In genomic region chr22:48975886-48976285, GRCh38 we compare ENCODE assay signal across 20 cellular contexts.
DNase-seq lines count a peak whose midpoint lies in the region; ATAC-seq lines count a peak whose summit lies in the region.
"Had no signal": no experiment of that assay in that cellular context is flagged by ENCODE, and none has a peak within 500 bp of the region (broad histone marks: within the 10 kb centered on the region; RNA-seq: fewer than 3 reads in every experiment).

No MANE protein-coding gene starts in this region.

- H4K20me1 ChIP-seq in BLaER1 treated with 17β-estradiol and CSF1 and Interleukin-3, amounts not matched to agents 10 nM and 100 nM: peaks cover 0 to 6% (median 0%) of the 10 kb centered on the region in 11 experiments; a peak in 2 of 22 replicates

- peak; percentile 7 for DNase-seq in NCI-H1105 (lab: John Stamatoyannopoulos, UW)
- no peak for DNase-seq in NCI-H1105 treated with DMSO at 0.1 percent for 48 hours (lab: John Stamatoyannopoulos, UW)
- DNase-seq in SK-N-MC (ENCODE audit: low read depth, low spot score): peak; percentile 60
- DNase-seq in GM19240 (ENCODE audit: insufficient read length, low spot score): no peak
- DNase-seq: ACHN; AML-193; BE2C; Caco-2; CD4-positive, CD25-positive, alpha-beta regulatory T cell; CD8-positive, alpha-beta T cell; DMS153; DND-41; H9 had no signal

- no peaks in the 10 kb centered on the region for H3K36me3 ChIP-seq in BLaER1 treated with 17β-estradiol and CSF1 and Interleukin-3, amounts not matched to agents 10 nM and 100 nM
- no peaks in the 10 kb centered on the region for H3K36me3 ChIP-seq in SK-N-MC (ENCODE audit: insufficient read depth, low read length)
- H3K36me3 ChIP-seq: BE2C had no signal

- H3K27ac ChIP-seq in BLaER1 treated with 17β-estradiol and CSF1 and Interleukin-3, amounts not matched to agents 10 nM and 100 nM: no peak overlapping the region
- H3K27ac ChIP-seq in SK-N-MC: peak overlapping the region; percentile 79
- H3K27ac ChIP-seq: 22Rv1, C4-2B had no signal

- peaks cover 0 to 12% (median 5%) of the 10 kb centered on the region in 11 experiments; a peak in 13 of 22 replicates for H3K9me3 ChIP-seq in BLaER1 treated with 17β-estradiol and CSF1 and Interleukin-3, amounts not matched to agents 10 nM and 100 nM (replicated peaks in 1 of 11)
- H3K9me3 ChIP-seq in SK-N-MC (ENCODE audit: low read depth, low read length): no peaks in the 10 kb centered on the region
- H3K9me3 ChIP-seq: BE2C, Caco-2 had no signal

- H3K27me3 ChIP-seq in BLaER1 treated with 17β-estradiol and CSF1 and Interleukin-3, amounts not matched to agents 10 nM and 100 nM: no peaks in the 10 kb centered on the region
- H3K27me3 ChIP-seq: BE2C had no signal

- peaks cover 20 to 37% (median 32%) of the 10 kb centered on the region in 10 experiments for H3K4me1 ChIP-seq in BLaER1 treated with 17β-estradiol and CSF1 and Interleukin-3, amounts not matched to agents 10 nM and 100 nM
- H3K4me1 ChIP-seq: BE2C, Caco-2 had no signal

- ATAC-seq in GM18519 (IDR thresholded peaks at IDR 0.05; ENCODE audit: low FRiP score, unreplicated experiment): no peak
- ATAC-seq in HG03097 (IDR thresholded peaks at IDR 0.05; ENCODE audit: low FRiP score, unreplicated experiment): no peak
- ATAC-seq: CD8-positive, alpha-beta T cell; HCT116 had no signal

- H3K9ac ChIP-seq in BLaER1 treated with 17β-estradiol and CSF1 and Interleukin-3, amounts not matched to agents 10 nM and 100 nM: no peak overlapping the region
- no peak overlapping the region for H3K9ac ChIP-seq in SK-N-MC (ENCODE audit: insufficient read length)

- no peak overlapping the region for H3K4me3 ChIP-seq in BLaER1 treated with 17β-estradiol and CSF1 and Interleukin-3, amounts not matched to agents 10 nM and 100 nM
- H3K4me3 ChIP-seq in SK-N-MC: no peak overlapping the region
- H3K4me3 ChIP-seq: GM23338 had no signal

- H3K4me2 ChIP-seq in BLaER1 treated with 17β-estradiol and CSF1 and Interleukin-3, amounts not matched to agents 10 nM and 100 nM: peak overlapping the region; percentile 29 to 71 (median 65)
- H3K4me2 ChIP-seq: GM23338 had no signal

Comparison
In these comparisons a context has a peak if more than half of its experiments do, and no peak if none do; other contexts are left out.
1. DNase-seq: peak in NCI-H1105 (single experiment) and SK-N-MC (single experiment); none in NCI-H1105 treated with DMSO at 0.1 percent for 48 hours (single experiment) and GM19240 (single experiment).